Comparison of ENCODE assay signal across 20 cellular contexts in the genomic region with DNA sequence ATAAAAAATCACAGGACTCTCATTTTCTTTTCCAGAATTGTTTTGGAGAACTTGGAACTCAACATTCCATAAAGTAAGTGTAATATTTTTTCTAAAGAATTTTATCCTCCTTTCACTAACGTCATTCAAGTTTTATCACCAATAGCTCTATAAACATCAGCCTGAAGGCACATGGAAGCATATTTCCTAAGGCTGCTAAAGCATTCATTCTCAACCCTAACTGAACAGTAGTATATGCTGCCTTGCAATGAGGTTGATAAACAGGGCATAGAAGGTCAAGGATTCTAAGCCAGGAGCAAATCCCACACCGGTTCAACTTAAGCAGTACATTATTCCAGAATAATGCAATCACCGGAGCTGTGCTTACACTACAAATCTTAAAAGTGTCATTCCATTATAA.
"Had no signal": no experiment of that assay in that cellular context is flagged by ENCODE, and none has a peak within 500 bp of the region (broad histone marks: within the 10 kb centered on the region; RNA-seq: fewer than 3 reads in every experiment).

No MANE protein-coding gene starts in this region.

- DNase-seq: KBM-7; MG63; NCI-H1092; NCI-H1105 treated with DMSO at 0.1 percent for 48 hours; NCI-H1417 treated with DMSO at 0.1 percent for 48 hours; NCI-H146; NCI-H1694 treated with DMSO at 0.1 percent for 48 hours; NCI-H1930; NCI-H2081; NCI-H2107; NCI-H345; NCI-H446 treated with DMSO at 0.1 percent for 48 hours; NCI-H510A treated with DMSO at 0.1 percent for 48 hours; NCI-H526; NK-92 treated with Interleukin-12 subunit alpha and Interleukin-12 subunit beta, amount 100 ng/mL, for 24 hours; PC-3; SHP77; T-helper 1 cell had no signal

- H3K27ac ChIP-seq: HL-60, RWPE1 had no signal

- H3K36me3 ChIP-seq: MG63 had no signal

- H3K9me3 ChIP-seq: MG63 had no signal

- H3K4me3 ChIP-seq: MG63 had no signal
